Comparison of ENCODE assay signal across 9 cellular contexts in the genomic region with DNA sequence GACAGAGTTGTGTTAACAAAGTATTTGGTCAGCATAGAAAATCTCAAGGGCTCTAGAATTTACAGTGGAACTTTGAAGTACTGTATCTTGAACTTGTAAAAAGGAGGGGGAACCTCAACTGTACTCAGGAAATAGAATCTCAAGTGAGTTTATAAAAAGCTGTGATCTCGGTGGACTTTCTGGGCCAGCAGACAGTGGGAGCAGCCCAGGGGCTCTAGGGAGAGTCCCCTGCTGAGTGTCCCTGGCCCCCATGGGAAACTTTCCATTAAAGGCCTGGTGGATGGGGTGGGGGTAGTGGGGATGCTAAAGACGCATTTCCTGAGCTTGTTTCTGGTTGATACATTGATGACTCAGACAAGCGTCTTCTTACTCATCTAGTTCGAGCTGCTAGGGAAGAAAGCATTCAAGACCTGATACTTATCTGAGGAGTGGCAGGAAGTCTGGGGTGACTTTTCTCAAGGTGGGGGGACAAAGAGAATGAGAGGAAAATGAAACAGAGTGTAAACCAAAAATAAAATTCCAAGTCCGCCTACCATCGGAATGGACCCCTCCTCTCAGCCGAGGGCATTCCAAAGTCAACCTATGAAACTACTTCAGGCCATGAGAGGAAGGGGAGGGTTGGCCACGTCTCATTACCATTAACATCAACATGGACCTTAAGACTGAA.
DNase-seq lines count a peak whose midpoint lies in the region; ATAC-seq and TF ChIP-seq lines count a peak whose summit lies in the region.
"Had no signal": no experiment of that assay in that cellular context is flagged by ENCODE, and none has a peak within 500 bp of the region (broad histone marks: within the 10 kb centered on the region; RNA-seq: fewer than 3 reads in every experiment).

No MANE protein-coding gene starts in this region.

- ATAC-seq in GM18519 (IDR thresholded peaks at IDR 0.05; ENCODE audit: low FRiP score, unreplicated experiment) (peak; percentile 76), HG02884 (IDR thresholded peaks at IDR 0.05; ENCODE audit: unreplicated experiment) (peak; percentile 79), mucosa of descending colon (peak; percentile 69)
- ATAC-seq in activated naive CD8-positive, alpha-beta T cell treated with anti-CD3 and anti-CD28 coated beads, Interleukin-2, amount 50 U/mL, for 24 hours = peak; percentile 93

- no peaks in the 10 kb centered on the region for H3K9me3 ChIP-seq in mucosa of descending colon
- H3K9me3 ChIP-seq in tibial nerve = no peaks in the 10 kb centered on the region
- no peaks in the 10 kb centered on the region for H3K9me3 ChIP-seq in ovary

- H3K4me3 Mint-ChIP-seq in activated naive CD8-positive, alpha-beta T cell treated with anti-CD3 and anti-CD28 coated beads, Interleukin-2, amount 50 U/mL, for 24 hours = peak overlapping the region; percentile 50

- DNase-seq in SW 1271 (lab: John Stamatoyannopoulos, UW) = peak; percentile 36 to 54
- peak; percentile 67 for DNase-seq in activated naive CD8-positive, alpha-beta T cell treated with anti-CD3 and anti-CD28 coated beads, Interleukin-2, amount 50 U/mL, for 24 hours
- DNase-seq in mucosa of descending colon = no peak
- no peak for DNase-seq in tibial nerve (ENCODE audit: low spot score in 2 of 2)
- DNase-seq in ovary = no peak
- no peak for DNase-seq in NCI-H2196 (lab: John Stamatoyannopoulos, UW; ENCODE audit: unreplicated experiment)

- whole genome bisulfite sequencing in tibial nerve, 2 donors = 65 to 71% methylated on average over 8 of the region's 8 CpGs
- 70 to 84% (median 75%) methylated on average over 8 of the region's 8 CpGs for WGBS in ovary, 3 donors

- TF ChIP-seq CTCF in mucosa of descending colon (IDR thresholded peaks at IDR 0.05) (no peak), tibial nerve (IDR thresholded peaks at IDR 0.05) (no peak), ovary (IDR thresholded peaks at IDR 0.05) (no peak)

- TF ChIP-seq POLR2A in tibial nerve (IDR thresholded peaks at IDR 0.05) = no peak
- TF ChIP-seq POLR2A in ovary (IDR thresholded peaks at IDR 0.05) = no peak

- no peaks in the 10 kb centered on the region for H3K27me3 Mint-ChIP-seq in activated naive CD8-positive, alpha-beta T cell treated with anti-CD3 and anti-CD28 coated beads, Interleukin-2, amount 50 U/mL, for 24 hours

- H3K4me1 ChIP-seq in mucosa of descending colon (ENCODE audit: low read depth) = peaks cover 13% of the 10 kb centered on the region
- peaks cover 0 to 36% (median 12%) of the 10 kb centered on the region in 4 donors for H3K4me1 ChIP-seq in tibial nerve
- peaks cover 1% of the 10 kb centered on the region for H3K4me1 ChIP-seq in ovary (ENCODE audit: insufficient read depth)

- H3K4me1 Mint-ChIP-seq in activated naive CD8-positive, alpha-beta T cell treated with anti-CD3 and anti-CD28 coated beads, Interleukin-2, amount 50 U/mL, for 24 hours = peaks cover 52% of the 10 kb centered on the region

- H3K27ac Mint-ChIP-seq in activated naive CD8-positive, alpha-beta T cell treated with anti-CD3 and anti-CD28 coated beads, Interleukin-2, amount 50 U/mL, for 24 hours = peak overlapping the region; percentile 95

- intact Hi-C loops in mucosa of descending colon (cut with DNase I, micrococcal nuclease) = no loop called here
- intact Hi-C loops in ovary (cut with DNase I) = no loop called here

- peak overlapping the region in 3 of 4 donors; percentile 48 to 56 (median 51) for H3K27ac ChIP-seq in tibial nerve
- H3K27ac ChIP-seq in ovary = no peak overlapping the region
- H3K27ac ChIP-seq: cardiac muscle cell had no signal

- H3K36me3 ChIP-seq in mucosa of descending colon (ENCODE audit: low read depth) (no peaks in the 10 kb centered on the region), tibial nerve (peaks cover 0 to 78% (median 0%) of the 10 kb centered on the region in 3 donors), ovary (no peaks in the 10 kb centered on the region)
- H3K36me3 ChIP-seq: cardiac muscle cell had no signal

- no peaks in the 10 kb centered on the region for H3K27me3 ChIP-seq in tibial nerve
- H3K27me3 ChIP-seq in ovary = no peaks in the 10 kb centered on the region
- H3K27me3 ChIP-seq: cardiac muscle cell had no signal

- no peaks in the 10 kb centered on the region for H3K36me3 Mint-ChIP-seq in activated naive CD8-positive, alpha-beta T cell treated with anti-CD3 and anti-CD28 coated beads, Interleukin-2, amount 50 U/mL, for 24 hours (ENCODE audit: low read depth)

- H3K9me3 Mint-ChIP-seq in activated naive CD8-positive, alpha-beta T cell treated with anti-CD3 and anti-CD28 coated beads, Interleukin-2, amount 50 U/mL, for 24 hours = peaks cover 4% of the 10 kb centered on the region

- H3K4me3 ChIP-seq in mucosa of descending colon (no peak overlapping the region), tibial nerve (no peak overlapping the region), ovary (no peak overlapping the region)
- H3K4me3 ChIP-seq: cardiac muscle cell had no signal

- TF ChIP-seq EP300 in tibial nerve (IDR thresholded peaks at IDR 0.05) = no peak
- no peak for TF ChIP-seq EP300 in ovary (IDR thresholded peaks at IDR 0.05)

Comparison
In these comparisons a context has a peak if more than half of its experiments do, and no peak if none do; other contexts are left out.
1. DNase-seq: peak in SW 1271 (2 of 2) and activated naive CD8-positive, alpha-beta T cell treated with anti-CD3 and anti-CD28 coated beads, Interleukin-2, amount 50 U/mL, for 24 hours (single experiment); none in mucosa of descending colon (0 of 3), tibial nerve (0 of 2), ovary (0 of 5) and NCI-H2196 (single experiment).
2. H3K27ac ChIP-seq: peak in tibial nerve (3 of 4); none in ovary (0 of 2).
3. Peak in every context shown above with its lines, with median percentiles within 50 percentile points of each other: ATAC-seq.